Comparison of ENCODE assay signal across 8 cellular contexts in the genomic region with DNA sequence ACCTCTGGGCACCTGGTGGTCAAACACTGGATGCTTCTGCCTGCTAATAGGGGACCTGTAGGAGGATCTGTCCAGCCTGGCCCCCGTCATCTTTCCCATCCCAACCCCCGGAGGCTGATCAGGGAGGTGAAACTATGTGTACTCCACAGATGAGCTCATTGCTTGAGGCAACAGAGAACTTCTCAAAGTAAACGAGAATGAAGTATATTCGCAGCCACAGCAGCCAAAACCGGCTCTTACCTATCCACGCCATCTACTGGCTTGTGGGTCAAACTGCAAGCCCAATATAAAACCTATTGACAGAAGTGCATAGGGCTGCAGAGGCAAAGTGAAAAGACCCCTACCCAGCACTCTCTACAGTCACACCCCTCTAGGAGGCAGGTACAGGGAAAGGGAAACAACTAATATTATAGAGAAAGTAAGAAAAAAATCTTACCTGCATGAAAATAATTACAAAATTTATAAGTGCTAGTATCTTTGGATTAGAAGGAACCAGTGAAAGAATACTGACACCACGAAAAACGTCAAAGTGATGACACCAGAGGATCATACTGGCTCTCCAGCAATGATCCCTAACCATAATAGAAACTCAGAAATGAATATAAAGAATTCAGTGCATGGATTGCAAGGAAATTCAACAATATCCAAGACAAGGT.
A peak's percentile ranks its signal among the peaks of the same experiment; 100 is the strongest.
DNase-seq lines count a peak whose midpoint lies in the region; ATAC-seq, FAIRE-seq and TF ChIP-seq lines count a peak whose summit lies in the region.

No MANE protein-coding gene starts in this region.

- no TSS peak for BruUV-seq in HepG2 (replicated peaks; lab: Mats Ljungman, UMichigan)

- CTCF ChIA-PET in HepG2 (lab: Yijun Ruan, JAX; ENCODE audit: low intra/inter-chr PET ratio, low total read pairs): interaction anchor here (1.2 to 1.9 kb wide), 2 partner anchors 279 to 845 kb away, joined by 5 to 8 read pairs; no protein-coding TSS in a partner anchor

- no peaks in the 10 kb centered on the region for H3K9me3 ChIP-seq in HepG2 (ENCODE audit: low read length)

- no peak for TF ChIP-seq EP300 in HepG2 (IDR thresholded peaks at IDR 0.05; ENCODE audit: low read depth in 2 of 2, low read length in 2 of 2)
- no peak for TF ChIP-seq EP300 in HepG2 (CRISPR knock-in tag; IDR thresholded peaks at IDR 0.05; ENCODE audit: borderline replicate concordance)

- no peaks in the 10 kb centered on the region for H3K4me1 ChIP-seq in HepG2 (ENCODE audit: insufficient read depth, low read length)

- H3K4me3 ChIP-seq in HepG2 (replicated peaks in 1 of 3; ENCODE audit: insufficient read depth in 1 of 3, low read depth in 2 of 3, low read length in 3 of 3): no peak overlapping the region

- no peak overlapping the region for H2AFZ ChIP-seq in HepG2 (ENCODE audit: low read length)

- no peaks in the 10 kb centered on the region for H3K36me3 ChIP-seq in HepG2 (replicated peaks in 1 of 2; ENCODE audit: control insufficient read depth in 1 of 2, insufficient read depth in 2 of 2, low read length in 2 of 2)

- peak; percentile 59 for FAIRE-seq in HepG2 (lab: Jason Lieb, UNC)

- TF ChIP-seq RAD21 in HepG2 (CRISPR knock-in tag; IDR thresholded peaks at IDR 0.05): no peak

- in situ Hi-C loops in HepG2 (cut with HindIII; ENCODE audit: extremely low pct_ligation_motif_present, low pct_unique_long_range_greater_than_20kb): loop anchor here (25.0 kb wide), 1 partner anchor 836 kb away; no protein-coding TSS in a partner anchor

- H3K79me2 ChIP-seq in HepG2 (ENCODE audit: insufficient read depth, low read length): no peaks in the 10 kb centered on the region

- H3K27ac ChIP-seq in HepG2 (ENCODE audit: extremely low read length, insufficient read depth, low read length): no peak overlapping the region

- intact Hi-C loops in HepG2 (cut with micrococcal nuclease; ENCODE audit: unreplicated experiment): loop anchor here (5.0 kb wide), 2 partner anchors 281 to 846 kb away; no protein-coding TSS in a partner anchor

- WGBS in HepG2 (ENCODE audit: low lambda C conversion rate): under 1% methylated on average over 6 of the region's 8 CpGs

- no peak overlapping the region for H3K4me2 ChIP-seq in HepG2 (ENCODE audit: low read depth, low read length)

- TF ChIP-seq POLR2A in HepG2 (IDR thresholded peaks at IDR 0.05; ENCODE audit: insufficient read depth in 1 of 2, low read depth in 2 of 2, low read length in 2 of 2): no peak

- peak; percentile 68 for TF ChIP-seq CTCF in HepG2 (CRISPR knock-in tag; IDR thresholded peaks at IDR 0.05)

- H3K27me3 ChIP-seq in HepG2 (ENCODE audit: control insufficient read depth in 1 of 2, insufficient read depth in 2 of 2, low read length in 2 of 2): no peaks in the 10 kb centered on the region

- H4K20me1 ChIP-seq in HepG2 (ENCODE audit: insufficient read depth, low read length): no peaks in the 10 kb centered on the region

- POLR2A ChIA-PET in HepG2 (lab: Yijun Ruan, JAX): no interaction called here

- no peak overlapping the region for H3K9ac ChIP-seq in HepG2 (ENCODE audit: insufficient read depth, low read depth, low read length)

- ATAC-seq in GM21367 (IDR thresholded peaks at IDR 0.05; ENCODE audit: unreplicated experiment) (peak; percentile 98), HG03442 (IDR thresholded peaks at IDR 0.05; ENCODE audit: unreplicated experiment) (peak; percentile 96), HepG2 (peak; percentile 93)

- DNase-seq in GM03348 (ENCODE audit: low spot score) (peak; percentile 24), NCI-H524 treated with DMSO at 0.1 percent for 48 hours (lab: John Stamatoyannopoulos, UW) (peak; percentile 6), astrocyte of the hippocampus (ENCODE audit: low read depth, low spot score) (peak; percentile 48), HepG2 (ENCODE audit: low spot score) (peak; percentile 41)
- no peak for DNase-seq in central memory CD4-positive, alpha-beta T cell
- DNase-seq in stimulated activated CD4-positive, alpha-beta T cell treated with anti-CD3 and anti-CD28 coated beads, Interleukin-2, amount 100 ng/mL, for 48 hours: no peak

TF ChIP-seq in HepG2, 621 proteins besides CTCF, POLR2A, EP300 and RAD21:
- TF ChIP-seq MED8 (CRISPR knock-in tag; IDR thresholded peaks at IDR 0.05; ENCODE audit: insufficient replicate concordance) (no peak), STAG1 (CRISPR knock-in tag; IDR thresholded peaks at IDR 0.05) (peak; percentile 46), HOXA5 (CRISPR knock-in tag; IDR thresholded peaks at IDR 0.05) (no peak), ZNF256 (CRISPR knock-in tag; conservative IDR thresholded peaks at IDR 0.05) (no peak), BORCS8-MEF2B (CRISPR knock-in tag; IDR thresholded peaks at IDR 0.05) (no peak), SMC3 (IDR thresholded peaks at IDR 0.05; ENCODE audit: low read length) (peak; percentile 60)

Comparison
In these comparisons a context has a peak if more than half of its experiments do, and no peak if none do; other contexts are left out.
1. DNase-seq: peak in GM03348 (single experiment), NCI-H524 treated with DMSO at 0.1 percent for 48 hours (single experiment), astrocyte of the hippocampus (single experiment) and HepG2 (single experiment); none in central memory CD4-positive, alpha-beta T cell (single experiment) and stimulated activated CD4-positive, alpha-beta T cell treated with anti-CD3 and anti-CD28 coated beads, Interleukin-2, amount 100 ng/mL, for 48 hours (0 of 2).
2. Peak in every context shown above with its lines, with median percentiles within 50 percentile points of each other: ATAC-seq.